In the genomic region with DNA sequence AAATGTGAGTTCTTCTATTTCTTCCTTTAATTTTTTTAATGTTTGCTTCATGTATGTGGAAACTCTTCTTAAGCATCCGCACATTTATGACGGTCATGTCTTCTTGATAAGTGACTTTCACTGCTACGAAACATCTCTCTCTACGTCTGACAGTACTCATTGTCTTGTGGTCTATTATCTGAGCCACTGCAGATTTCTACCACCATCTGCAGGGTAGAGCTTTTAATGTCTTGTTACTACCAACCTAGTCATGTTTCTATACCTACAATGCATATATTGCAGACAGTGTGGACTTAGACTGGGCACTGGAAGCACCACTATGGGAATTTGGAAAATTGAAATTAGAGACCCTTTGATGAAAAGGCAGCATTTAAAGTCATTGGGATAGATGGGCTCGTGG, we compare ENCODE assay signal across 14 cellular contexts.
DNase-seq lines count a peak whose midpoint lies in the region; ATAC-seq, FAIRE-seq and TF ChIP-seq lines count a peak whose summit lies in the region.
"Had no signal": no experiment of that assay in that cellular context is flagged by ENCODE, and none has a peak within 500 bp of the region (broad histone marks: within the 10 kb centered on the region; RNA-seq: fewer than 3 reads in every experiment).

No MANE protein-coding gene starts in this region.

- H3K27me3 ChIP-seq in DND-41 (ENCODE audit: insufficient read depth, low read length, poor library complexity) (no peaks in the 10 kb centered on the region), OCI-LY3 (ENCODE audit: low read depth, low read length) (peaks cover 31% of the 10 kb centered on the region), K562 (ENCODE audit: control insufficient read depth in 2 of 2, insufficient read depth in 2 of 2, low read length in 2 of 2) (no peaks in the 10 kb centered on the region), neural cell (ENCODE audit: insufficient read depth, low read depth, low read length) (no peaks in the 10 kb centered on the region)

- CTCF ChIA-PET in K562 (lab: Yijun Ruan, JAX; ENCODE audit: low intra/inter-chr PET ratio) = no interaction called here

- intact Hi-C loops in K562 (cut with micrococcal nuclease) = loop anchor here (5.0 to 10.0 kb wide), 2 partner anchors 72 to 445 kb away; no protein-coding TSS in a partner anchor

- POLR2A ChIA-PET in K562 (lab: Yijun Ruan, JAX) = no interaction called here

- H3K4me1 ChIP-seq in DND-41 (ENCODE audit: insufficient read depth, low read length) (no peaks in the 10 kb centered on the region), OCI-LY3 (ENCODE audit: low read length) (no peaks in the 10 kb centered on the region), K562 (replicated peaks in 1 of 2; ENCODE audit: control insufficient read depth in 2 of 2, insufficient read depth in 2 of 2, low read length in 2 of 2) (peaks cover 16 to 25% of the 10 kb centered on the region in 2 experiments; a peak in 4 of 5 replicates)
- H3K4me1 ChIP-seq: BE2C had no signal

- TF ChIP-seq EP300 in K562 (IDR thresholded peaks at IDR 0.05; ENCODE audit: low read length) (no peak), neural cell (conservative IDR thresholded peaks at IDR 0.05; ENCODE audit: poor library complexity, severe bottlenecking) (no peak)

- no peaks in the 10 kb centered on the region for H3F3A ChIP-seq in neural cell (ENCODE audit: insufficient read depth, low read length, poor library complexity, severe bottlenecking)

- ATAC-seq in DND-41 (ENCODE audit: insufficient read depth, low read depth) (no peak), K562 (peak; percentile 52; the same call in 2 of the 3 replicates)

- H4K20me1 ChIP-seq in DND-41 (ENCODE audit: insufficient read depth, low read length) (no peaks in the 10 kb centered on the region), OCI-LY3 (ENCODE audit: insufficient read depth, low read length) (no peaks in the 10 kb centered on the region), K562 (replicated peaks; ENCODE audit: control insufficient read depth, insufficient read depth, low read length) (no peaks in the 10 kb centered on the region), neural cell (ENCODE audit: insufficient read depth) (no peaks in the 10 kb centered on the region)

- H3K27ac ChIP-seq in DND-41 (ENCODE audit: low read length) = no peak overlapping the region
- no peak overlapping the region for H3K27ac ChIP-seq in OCI-LY3 (ENCODE audit: low read length)
- no peak overlapping the region for H3K27ac ChIP-seq in K562 (ENCODE audit: extremely low read depth, low read depth, low read length)
- no peak overlapping the region for H3K27ac ChIP-seq in neural cell (ENCODE audit: low read length)
- H3K27ac ChIP-seq: C4-2B, HL-60 had no signal

- H2AFZ ChIP-seq in DND-41 (ENCODE audit: low read depth, low read length) (no peak overlapping the region), OCI-LY3 (ENCODE audit: low read depth, low read length) (no peak overlapping the region), K562 (ENCODE audit: low read depth, low read length) (no peak overlapping the region; the same call in 1 of the 2 replicates), neural cell (ENCODE audit: low read depth, low read length) (no peak overlapping the region)

- H3K9me3 ChIP-seq in DND-41 (ENCODE audit: insufficient read depth, low read length, severe bottlenecking) = no peaks in the 10 kb centered on the region
- H3K9me3 ChIP-seq in OCI-LY3 (ENCODE audit: insufficient read depth, low read length) = no peaks in the 10 kb centered on the region
- no peaks in the 10 kb centered on the region for H3K9me3 ChIP-seq in K562 (replicated peaks; ENCODE audit: control insufficient read depth, insufficient read depth, low read depth, low read length)
- no peaks in the 10 kb centered on the region for H3K9me3 ChIP-seq in neural cell (ENCODE audit: low read length)
- H3K9me3 ChIP-seq: BE2C had no signal

- peak; percentile 61 for FAIRE-seq in K562 (lab: Jason Lieb, UNC)

- no peaks in the 10 kb centered on the region for H3K36me3 ChIP-seq in DND-41 (ENCODE audit: insufficient read depth, low read length)
- no peaks in the 10 kb centered on the region for H3K36me3 ChIP-seq in OCI-LY3 (replicated peaks; ENCODE audit: low read depth, low read length)
- H3K36me3 ChIP-seq in K562 (ENCODE audit: control insufficient read depth, insufficient read depth, low read length) = no peaks in the 10 kb centered on the region
- no peaks in the 10 kb centered on the region for H3K36me3 ChIP-seq in neural cell (ENCODE audit: insufficient read depth, low read length)
- H3K36me3 ChIP-seq: BE2C had no signal

- H3K9me2 ChIP-seq in neural cell (ENCODE audit: insufficient read depth, low read length) = no peaks in the 10 kb centered on the region

- TF ChIP-seq CTCF in DND-41 (IDR thresholded peaks at IDR 0.05; ENCODE audit: borderline replicate concordance, extremely low read depth, low read length, poor library complexity, severe bottlenecking) (peak; percentile 8), OCI-LY3 (IDR thresholded peaks at IDR 0.05; ENCODE audit: low read depth, low read length) (peak; percentile 20; the same call in 1 of the 2 replicates), K562 (IDR thresholded peaks at IDR 0.05 in 2 of 3, conservative IDR thresholded peaks at IDR 0.05 in 1 of 3; ENCODE audit: insufficient read depth in 2 of 3, low read depth in 1 of 3, low read length in 3 of 3) (peak in 1 of 3 experiments; percentile 35; a peak in 2 of 6 replicates), neural cell (IDR thresholded peaks at IDR 0.05; ENCODE audit: poor library complexity, severe bottlenecking) (peak; percentile 32)

- H3K4me3 ChIP-seq in DND-41 (ENCODE audit: low read depth in 1 of 2, low read length in 2 of 2) = no peak overlapping the region
- H3K4me3 ChIP-seq in OCI-LY3 (ENCODE audit: low read length) = no peak overlapping the region
- no peak overlapping the region for H3K4me3 ChIP-seq in K562
- H3K4me3 ChIP-seq in neural cell (ENCODE audit: low read length) = no peak overlapping the region

- BruUV-seq in K562 (replicated peaks; lab: Mats Ljungman, UMichigan) = no TSS peak

- H3K79me2 ChIP-seq in DND-41 (ENCODE audit: insufficient read depth, low read length) (no peaks in the 10 kb centered on the region), OCI-LY3 (ENCODE audit: low read length) (no peaks in the 10 kb centered on the region), K562 (ENCODE audit: control insufficient read depth, insufficient read depth, low read length) (no peaks in the 10 kb centered on the region), neural cell (replicated peaks; ENCODE audit: insufficient read depth, low read length) (no peaks in the 10 kb centered on the region)

- no peak for TF ChIP-seq POLR2A in K562 (conservative IDR thresholded peaks at IDR 0.05)

- peak; percentile 63 to 67 for TF ChIP-seq RAD21 in K562 (CRISPR knock-in tag; conservative IDR thresholded peaks at IDR 0.05 in 1 of 2, IDR thresholded peaks at IDR 0.05 in 1 of 2)
- peak; percentile 45 for TF ChIP-seq RAD21 in neural cell (conservative IDR thresholded peaks at IDR 0.05)

- H3K9me1 ChIP-seq in K562 (ENCODE audit: control insufficient read depth, insufficient read depth, low read length) = no peaks in the 10 kb centered on the region

- H3K9ac ChIP-seq in DND-41 (ENCODE audit: low read depth, low read length) (no peak overlapping the region), OCI-LY3 (ENCODE audit: low read length) (no peak overlapping the region), K562 (ENCODE audit: insufficient read depth in 1 of 2, low read depth in 2 of 2, low read length in 2 of 2) (no peak overlapping the region), neural cell (ENCODE audit: low read length) (no peak overlapping the region)

- H3K4me2 ChIP-seq in DND-41 (ENCODE audit: insufficient read depth, low read length) (no peak overlapping the region), OCI-LY3 (ENCODE audit: low read length) (no peak overlapping the region), K562 (ENCODE audit: insufficient read depth, low read length) (no peak overlapping the region), neural cell (ENCODE audit: low read length) (no peak overlapping the region)

- DNase-seq in DND-41 (no peak), K562 (ENCODE audit: extremely low read depth in 1 of 4, low spot score in 3 of 4) (peak in 2 of 4 experiments; percentile 24 to 49), ecto neural progenitor cell (ENCODE audit: low spot score) (no peak), AML-193 (lab: John Stamatoyannopoulos, UW) (no peak), SW 1271 (lab: John Stamatoyannopoulos, UW) (no peak)
- DNase-seq: BE2C; CD4-positive, alpha-beta memory T cell; DMS79 treated with DMSO at 0.1 percent for 48 hours; GDM1; HCEC 1CT had no signal

- 24% methylated on average over 5 of the region's 5 CpGs for WGBS in K562 (ENCODE audit: insufficient coverage, low coverage, missing lambda C conversion rate)

- in situ Hi-C loops in K562 (cut with MboI) = no loop called here

TF ChIP-seq in K562, 482 proteins besides CTCF, POLR2A, EP300 and RAD21 (continues in another document):
- no peak for TF ChIP-seq RNF2 (IDR thresholded peaks at IDR 0.05)
- TF ChIP-seq HNRNPUL1 (IDR thresholded peaks at IDR 0.05; ENCODE audit: low read length) = no peak

TF ChIP-seq in neural cell, 6 proteins besides CTCF, POLR2A, EP300 and RAD21:
- TF ChIP-seq EZH2 (IDR thresholded peaks at IDR 0.05; ENCODE audit: borderline replicate concordance, insufficient read depth, low read length, poor library complexity, severe bottlenecking) (no peak), SMC3 (conservative IDR thresholded peaks at IDR 0.05; ENCODE audit: poor library complexity) (peak; percentile 19)
